ENCODE assay signal across 21 cellular contexts in the genomic region with DNA sequence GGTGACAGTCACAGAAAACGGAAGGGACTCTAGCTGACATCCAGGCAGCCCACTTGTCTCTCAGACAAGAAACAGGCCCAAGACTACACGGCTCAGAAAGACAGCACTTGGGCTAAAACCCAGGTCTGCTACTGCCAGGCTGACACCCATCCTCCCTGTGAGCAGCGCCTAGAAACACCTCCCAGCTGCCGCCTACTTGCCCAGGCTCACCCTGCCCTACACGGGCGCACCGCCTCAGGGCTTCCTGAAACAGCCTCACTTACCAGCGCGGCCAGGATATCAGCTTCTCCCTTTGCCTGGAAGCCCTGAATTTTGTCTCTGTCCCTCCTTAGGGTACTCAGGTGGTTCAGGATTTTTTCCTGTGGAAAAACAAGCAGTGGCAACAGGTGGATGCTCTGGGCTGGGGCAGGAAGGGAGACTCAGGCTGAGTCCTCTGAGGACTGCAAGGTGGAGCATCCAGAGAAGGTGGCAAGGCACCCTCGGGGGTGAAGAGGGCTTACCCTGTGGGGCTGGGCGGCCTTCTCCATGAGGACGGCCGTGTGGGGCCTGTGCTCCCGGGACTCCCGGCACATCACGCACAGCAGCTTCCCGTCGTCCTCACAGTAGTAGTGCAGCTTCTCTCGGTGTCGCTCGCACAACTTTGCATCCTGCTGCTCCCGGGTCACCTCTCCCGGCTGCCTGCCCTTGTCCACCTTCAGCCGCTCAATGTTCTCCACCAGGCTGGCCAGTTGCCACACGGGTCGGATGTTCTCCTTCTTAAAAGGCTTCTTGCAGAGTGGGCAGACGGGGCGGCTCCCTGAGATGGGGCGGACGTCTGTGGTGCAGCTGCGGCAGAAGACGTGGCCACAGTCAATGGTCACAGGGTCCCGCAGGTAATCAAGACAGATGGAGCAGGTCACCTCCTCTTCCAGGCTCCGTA. TPM values are rescaled to one million over a fixed set of nuclear protein-coding genes. Genes with fewer than 3 reads are reported as not detected.
DNase-seq lines count a peak whose midpoint lies in the region; ATAC-seq and TF ChIP-seq lines count a peak whose summit lies in the region.
"Had no signal": no experiment of that assay in that cellular context is flagged by ENCODE, and none has a peak within 500 bp of the region (broad histone marks: within the 10 kb centered on the region; RNA-seq: fewer than 3 reads in every experiment).

No MANE protein-coding gene starts in this region.

- no peak for TF ChIP-seq POLR2A in sigmoid colon (IDR thresholded peaks at IDR 0.05)
- no peak for TF ChIP-seq POLR2A in breast epithelium (IDR thresholded peaks at IDR 0.05)

- no peak overlapping the region for H3K4me3 Mint-ChIP-seq in CD4-positive, alpha-beta T cell
- H3K4me3 Mint-ChIP-seq in IgD-negative memory B cell = peak overlapping the region in 1 of 4 donors; percentile 24

- intact Hi-C loops in CD4-positive, alpha-beta T cell (cut with DNase I, micrococcal nuclease) = no loop called here
- intact Hi-C loops in sigmoid colon (cut with DNase I) (no loop called here), breast epithelium (cut with DNase I; ENCODE audit: low total_unique reads) (no loop called here), aorta (cut with DNase I) (no loop called here)

- no peak overlapping the region for H3K4me3 ChIP-seq in sigmoid colon
- H3K4me3 ChIP-seq in breast epithelium = no peak overlapping the region
- no peak overlapping the region for H3K4me3 ChIP-seq in aorta (ENCODE audit: low read length in 2 of 2)
- H3K4me3 ChIP-seq: GM12878, K562, SJCRH30 had no signal

- H3K27ac ChIP-seq in CD4-positive, alpha-beta T cell (ENCODE audit: low read depth, low read length) = peak overlapping the region; percentile 30
- H3K27ac ChIP-seq in foreskin keratinocyte (no peak overlapping the region), sigmoid colon (no peak overlapping the region), breast epithelium (no peak overlapping the region), aorta (ENCODE audit: low read depth in 1 of 2, low read length in 2 of 2) (no peak overlapping the region)
- H3K27ac ChIP-seq: SJCRH30 had no signal

- no peaks in the 10 kb centered on the region for H3K27me3 ChIP-seq in CD4-positive, alpha-beta T cell (ENCODE audit: control insufficient read depth, insufficient read depth, low read length)
- H3K27me3 ChIP-seq in foreskin keratinocyte = no peaks in the 10 kb centered on the region
- H3K27me3 ChIP-seq in sigmoid colon = no peaks in the 10 kb centered on the region
- no peaks in the 10 kb centered on the region for H3K27me3 ChIP-seq in breast epithelium
- H3K27me3 ChIP-seq in aorta (ENCODE audit: control insufficient read depth in 1 of 2, insufficient read depth in 2 of 2, low read length in 1 of 2) = no peaks in the 10 kb centered on the region
- H3K27me3 ChIP-seq: BE2C, SJCRH30 had no signal

- H3K27me3 Mint-ChIP-seq in CD4-positive, alpha-beta T cell = no peaks in the 10 kb centered on the region
- H3K27me3 Mint-ChIP-seq in IgD-negative memory B cell = no peaks in the 10 kb centered on the region
- H3K27me3 Mint-ChIP-seq: CD8-positive, alpha-beta memory T cell had no signal

- POLR2A ChIA-PET in CD4-positive, alpha-beta T cell (lab: Charles Lee) = interaction anchor here (0.5 kb wide), 1 partner anchor 483 kb away, joined by 3 read pairs; no protein-coding TSS in a partner anchor

- H3K9me3 ChIP-seq in CD4-positive, alpha-beta T cell (ENCODE audit: control insufficient read depth, low read length) = no peaks in the 10 kb centered on the region
- H3K9me3 ChIP-seq in sigmoid colon (no peaks in the 10 kb centered on the region), breast epithelium (no peaks in the 10 kb centered on the region), aorta (ENCODE audit: control insufficient read depth, low read length) (no peaks in the 10 kb centered on the region)
- H3K9me3 ChIP-seq: BE2C, SJCRH30 had no signal

- 95 to 96% methylated on average over 34 of the region's 34 CpGs for WGBS in sigmoid colon, 2 donors
- WGBS in aorta, 2 donors = 92 to 93% methylated on average over 34 of the region's 34 CpGs

- H3K9me3 Mint-ChIP-seq in CD4-positive, alpha-beta T cell = no peaks in the 10 kb centered on the region
- no peaks in the 10 kb centered on the region for H3K9me3 Mint-ChIP-seq in IgD-negative memory B cell
- H3K9me3 Mint-ChIP-seq: CD8-positive, alpha-beta memory T cell had no signal

- DNase-seq in CD4-positive, alpha-beta T cell = no peak
- DNase-seq in foreskin keratinocyte (no peak), sigmoid colon (peak; percentile 59), breast epithelium (ENCODE audit: low spot score in 2 of 2) (no peak), aorta (no peak), putamen (ENCODE audit: low spot score) (no peak)
- DNase-seq: BE2C; CD8-positive, alpha-beta memory T cell; DND-41; GDM1; GOT3; NCI-H1417 treated with DMSO at 0.1 percent for 48 hours; NCI-H2029; NCI-H774; PC-3; SJCRH30 had no signal

- no peak for TF ChIP-seq CTCF in CD4-positive, alpha-beta T cell (IDR thresholded peaks at IDR 0.05)
- no peak for TF ChIP-seq CTCF in foreskin keratinocyte (conservative IDR thresholded peaks at IDR 0.05)
- TF ChIP-seq CTCF in sigmoid colon (IDR thresholded peaks at IDR 0.05) = no peak
- TF ChIP-seq CTCF in breast epithelium (IDR thresholded peaks at IDR 0.05) = no peak

- H3K27ac Mint-ChIP-seq in CD4-positive, alpha-beta T cell = no peak overlapping the region
- H3K27ac Mint-ChIP-seq in IgD-negative memory B cell = peak overlapping the region in 2 of 3 donors; percentile 29 to 88

- H3K36me3 ChIP-seq in sigmoid colon (peaks cover 16 to 70% (median 40%) of the 10 kb centered on the region in 4 donors), breast epithelium (no peaks in the 10 kb centered on the region), aorta (ENCODE audit: control insufficient read depth in 1 of 2, insufficient read depth in 2 of 2, low read length in 1 of 2) (peaks cover 0 to 18% of the 10 kb centered on the region in 2 donors)

- H3K4me1 Mint-ChIP-seq in CD4-positive, alpha-beta T cell (ENCODE audit: low read depth) = peaks cover 28% of the 10 kb centered on the region
- peaks cover 19 to 25% (median 21%) of the 10 kb centered on the region in 3 donors for H3K4me1 Mint-ChIP-seq in IgD-negative memory B cell

- peaks cover 12% of the 10 kb centered on the region for H3K4me1 ChIP-seq in foreskin keratinocyte
- no peaks in the 10 kb centered on the region for H3K4me1 ChIP-seq in sigmoid colon
- peaks cover 0 to 6% of the 10 kb centered on the region in 2 donors for H3K4me1 ChIP-seq in breast epithelium
- H3K4me1 ChIP-seq in aorta (ENCODE audit: control insufficient read depth in 1 of 2, insufficient read depth in 2 of 2, low read length in 2 of 2) = no peaks in the 10 kb centered on the region
- H3K4me1 ChIP-seq: BE2C, SJCRH30 had no signal

- H3K36me3 Mint-ChIP-seq in CD4-positive, alpha-beta T cell (ENCODE audit: low read depth) = peaks cover 90% of the 10 kb centered on the region
- peaks cover 5% of the 10 kb centered on the region for H3K36me3 Mint-ChIP-seq in IgD-negative memory B cell

- TF ChIP-seq EP300 in sigmoid colon (IDR thresholded peaks at IDR 0.05) = no peak

- CTCF ChIA-PET in CD4-positive, alpha-beta T cell (lab: Charles Lee) = no interaction called here

- ATAC-seq in CD4-positive, alpha-beta T cell (ENCODE audit: poor library complexity) = no peak
- ATAC-seq in foreskin keratinocyte (peak; percentile 42), aorta (ENCODE audit: low FRiP score) (no peak)
- ATAC-seq: GM12878, K562, PC-3 had no signal

RNA-seq across cellular contexts. Expression of a gene that starts 14.8 kb away (rescaled TPM):
- 10 to 100 TPM; 42.1 to 44.1 TPM for total RNA-seq in CD4-positive, alpha-beta T cell
- polyA plus RNA-seq in IgD-negative memory B cell (70.6 TPM), foreskin keratinocyte (25.3 and 26.0 TPM in 2 replicates), sigmoid colon (10 to 100 TPM; 35.4 to 60.4 (median 39.3) TPM), aorta (10 to 100 TPM; 20.1 to 24.3 TPM)
- total RNA-seq in foreskin keratinocyte (34.2 and 38.1 TPM in 2 replicates), sigmoid colon (10 to 100 TPM; 34.2 to 42.7 (median 41.4) TPM), breast epithelium (10 to 100 TPM; 31.7 to 66.2 (median 47.5) TPM), aorta (10 to 100 TPM; 35.1 to 36.5 TPM)

RNA-seq across cellular contexts. Expression of a gene that starts 35.1 kb away (rescaled TPM):
- not detected for total RNA-seq in CD4-positive, alpha-beta T cell
- polyA plus RNA-seq in IgD-negative memory B cell (not detected), foreskin keratinocyte (not detected in 2 replicates), sigmoid colon (10 to 100 TPM; 38.4 to 52.0 (median 46.0) TPM), aorta (1 to 10 TPM; 1.6 to 7.0 TPM)
- total RNA-seq in foreskin keratinocyte (not detected in 2 replicates), sigmoid colon (under 1 TPM in 2 of 4 donors, not detected in 2; 0.28 to 0.36 TPM), breast epithelium (under 1 TPM in 1 of 3 donors, not detected in 2; 0.33 TPM), aorta (not detected)
- total RNA-seq: CD8-positive, alpha-beta memory T cell; GM12878; NCI-H460; PC-3 had no signal
- polyA plus RNA-seq: AG04450; CD8-positive, alpha-beta memory T cell had no signal

RNA-seq across cellular contexts. Expression of a gene that starts 37.4 kb away (rescaled TPM):
- total RNA-seq in CD4-positive, alpha-beta T cell = not detected
- not detected for polyA plus RNA-seq in IgD-negative memory B cell
- not detected in 2 replicates for total RNA-seq in foreskin keratinocyte
- not detected in 2 replicates for polyA plus RNA-seq in foreskin keratinocyte
- total RNA-seq in sigmoid colon = under 1 TPM in 1 of 4 donors, not detected in 3; 0.36 TPM
- polyA plus RNA-seq in sigmoid colon = 1 to 10 TPM; 2.7 to 4.8 (median 3.5) TPM
- not detected for total RNA-seq in breast epithelium
- total RNA-seq in aorta = under 1 TPM in 1 of 2 donors, not detected in 1; 0.12 TPM
- under 1 TPM in 1 of 2 donors, not detected in 1; 0.13 TPM for polyA plus RNA-seq in aorta
- total RNA-seq: CD8-positive, alpha-beta memory T cell; GM12878; NCI-H460; PC-3; SJCRH30 had no signal
- polyA plus RNA-seq: AG04450; CD8-positive, alpha-beta memory T cell had no signal
